In genomic region chr11:104529213-104529612, GRCh38 we compare ENCODE assay signal across 14 cellular contexts.
"Had no signal": no experiment of that assay in that cellular context is flagged by ENCODE, and none has a peak within 500 bp of the region (broad histone marks: within the 10 kb centered on the region; RNA-seq: fewer than 3 reads in every experiment).

No MANE protein-coding gene starts in this region.

- ATAC-seq: activated CD4-positive, alpha-beta T cell treated with anti-CD3 and anti-CD28 coated beads for 36 hours; activated CD8-positive, alpha-beta T cell treated with anti-CD3 and anti-CD28 coated beads for 36 hours; activated naive CD8-positive, alpha-beta T cell treated with anti-CD3 and anti-CD28 coated beads, Interleukin-2, amount 50 U/mL, for 24 hours; effector memory CD8-positive, alpha-beta T cell; left colon; natural killer cell treated with Interleukin-12 subunit alpha and Interleukin-12 subunit beta and Interleukin-15 and Interleukin-18, amount 100 ng/mL, for 72 hours; right lobe of liver; T-cell had no signal

- H3K4me3 ChIP-seq: psoas muscle, right lobe of liver, upper lobe of left lung had no signal

- DNase-seq: activated CD4-positive, alpha-beta T cell treated with anti-CD3 and anti-CD28 coated beads for 36 hours; activated CD8-positive, alpha-beta T cell treated with anti-CD3 and anti-CD28 coated beads for 36 hours; activated naive CD4-positive, alpha-beta T cell treated with Interleukin-2 at 50 U/mL for 16 hours; activated naive CD8-positive, alpha-beta T cell treated with anti-CD3 and anti-CD28 coated beads, Interleukin-2, amount 50 U/mL, for 24 hours; cortex of kidney; effector memory CD8-positive, alpha-beta T cell; left colon; occipital lobe; psoas muscle; right lobe of liver; stimulated activated CD4-positive, alpha-beta T cell treated with anti-CD3 and anti-CD28 coated beads, Interleukin-4, amount 100 ng/mL, for 24 hours; T-cell; upper lobe of left lung had no signal
